19 cellular contexts compared by ENCODE assay signal in genomic region chr18:12861637-12862036, GRCh38. TPM values are rescaled to one million over a fixed set of nuclear protein-coding genes. Genes with fewer than 3 reads are reported as not detected.
DNase-seq lines count a peak whose midpoint lies in the region; ATAC-seq, FAIRE-seq and TF ChIP-seq lines count a peak whose summit lies in the region.
"Had no signal": no experiment of that assay in that cellular context is flagged by ENCODE, and none has a peak within 500 bp of the region (broad histone marks: within the 10 kb centered on the region; RNA-seq: fewer than 3 reads in every experiment).

No MANE protein-coding gene starts in this region.

- no peaks in the 10 kb centered on the region for H3K27me3 Mint-ChIP-seq in natural killer cell (ENCODE audit: low read depth in 2 of 2)

- H4K20me1 ChIP-seq in KMS-11 (ENCODE audit: insufficient read depth), result no peaks in the 10 kb centered on the region
- H4K20me1 ChIP-seq in GM12878 (ENCODE audit: control insufficient read depth, insufficient read depth), result no peaks in the 10 kb centered on the region

- WGBS in GM12878 (ENCODE audit: insufficient coverage, insufficient replicate concordance, low lambda C conversion rate, missing lambda C conversion rate), result 93% methylated on average over 1 of the region's 1 CpG

- in situ Hi-C loops in GM12878 (cut with MboI), result no loop called here

- H3K79me2 ChIP-seq in KMS-11 (ENCODE audit: insufficient read depth, low read depth) (peaks cover 97% of the 10 kb centered on the region), GM12878 (ENCODE audit: control insufficient read depth, insufficient read depth, low read length) (peaks cover 68% of the 10 kb centered on the region)

- H3K9me3 ChIP-seq in GM12878 (replicated peaks; ENCODE audit: control insufficient read depth, insufficient read depth, low read length), result no peaks in the 10 kb centered on the region; the same call in 2 of the 3 replicates
- H3K9me3 ChIP-seq: tibial nerve had no signal

- no peak for FAIRE-seq in GM12878 (lab: Jason Lieb, UNC)

- H3K9me3 Mint-ChIP-seq in natural killer cell, result no peaks in the 10 kb centered on the region

- H3K4me1 ChIP-seq in KMS-11 (ENCODE audit: low read depth, poor library complexity, severe bottlenecking) (peaks cover 84% of the 10 kb centered on the region), GM12878 (ENCODE audit: control insufficient read depth, insufficient read depth, low read length) (peaks cover 37% of the 10 kb centered on the region)

- TF ChIP-seq CTCF in KMS-11 (conservative IDR thresholded peaks at IDR 0.05; ENCODE audit: low read depth, low read length), result no peak
- no peak for TF ChIP-seq CTCF in GM12878 (IDR thresholded peaks at IDR 0.05 in 2 of 3, conservative IDR thresholded peaks at IDR 0.05 in 1 of 3; ENCODE audit: control insufficient read depth in 2 of 3, extremely low read depth in 1 of 3, insufficient read depth in 1 of 3, low read depth in 3 of 3, low read length in 3 of 3)
- no peak for TF ChIP-seq CTCF in natural killer cell (IDR thresholded peaks at IDR 0.05)

- SMC1A ChIA-PET in GM12878 (lab: Charles Lee; ENCODE audit: uncharacterized antibody, unreplicated experiment), result interaction anchor here (0.6 to 10.4 kb wide), 7 partner anchors 9 to 45 kb away, joined by 3 to 95 read pairs (median 5); partner anchors contain the start of gene PTPN2

- ATAC-seq in GM12878 (no peak; the same call in 1 of the 3 replicates), natural killer cell (no peak), GM18907 (IDR thresholded peaks at IDR 0.05; ENCODE audit: unreplicated experiment) (no peak), GM19023 (IDR thresholded peaks at IDR 0.05; ENCODE audit: unreplicated experiment) (no peak)
- ATAC-seq: Right ventricle myocardium inferior, sciatic nerve had no signal

- no peaks in the 10 kb centered on the region for H3K36me3 Mint-ChIP-seq in natural killer cell

- TF ChIP-seq RAD21 in GM12878 (IDR thresholded peaks at IDR 0.05; ENCODE audit: insufficient read depth, low read depth, low read length), result no peak

- H3K27ac ChIP-seq in KMS-11 (peak overlapping the region; percentile 52), GM12878 (ENCODE audit: control insufficient read depth, insufficient read depth) (peak overlapping the region; percentile 4; the same call in 1 of the 2 replicates)
- H3K27ac ChIP-seq: tibial nerve had no signal

- peak overlapping the region; percentile 13 for H3K4me3 Mint-ChIP-seq in natural killer cell

- no peak for TF ChIP-seq POLR2A in GM12878 (IDR thresholded peaks at IDR 0.05; ENCODE audit: low read depth, low read length)

- RAD21 ChIA-PET in GM12878 (lab: Charles Lee; ENCODE audit: unreplicated experiment), result interaction anchor here (1.1 kb wide), 1 partner anchor 19 kb away, joined by 3 read pairs; no protein-coding TSS in a partner anchor

- H3K36me3 ChIP-seq in KMS-11 (ENCODE audit: insufficient read depth) (no peaks in the 10 kb centered on the region), GM12878 (ENCODE audit: control insufficient read depth in 2 of 2, insufficient read depth in 2 of 2, low read length in 1 of 2) (peaks cover 2 to 6% of the 10 kb centered on the region in 2 experiments; a peak in 2 of 4 replicates)

- H3K9ac ChIP-seq in KMS-11 (peak overlapping the region; percentile 27; the same call in 1 of the 2 replicates), GM12878 (ENCODE audit: control insufficient read depth, insufficient read depth, low read length) (no peak overlapping the region)

- CTCF ChIA-PET in GM12878 (lab: Yijun Ruan, JAX), result interaction anchor here (0.6 to 1.7 kb wide), 5 partner anchors 9 to 118 kb away, joined by 3 to 6 read pairs (median 3); no protein-coding TSS in a partner anchor

- H3K27ac Mint-ChIP-seq in natural killer cell, result peak overlapping the region; percentile 3 to 56

- BruUV-seq in GM12878 (replicated peaks; lab: Mats Ljungman, UMichigan), result no TSS peak

- no peak for TF ChIP-seq EP300 in GM12878 (IDR thresholded peaks at IDR 0.05; ENCODE audit: borderline replicate concordance in 1 of 2, control insufficient read depth in 1 of 2, low read depth in 2 of 2, low read length in 2 of 2)

- H3K4me2 ChIP-seq in KMS-11, result peak overlapping the region; percentile 95
- H3K4me2 ChIP-seq in GM12878 (ENCODE audit: control insufficient read depth, insufficient read depth), result peak overlapping the region; percentile 70; the same call in 1 of the 2 replicates

- no peaks in the 10 kb centered on the region for H3K27me3 ChIP-seq in KMS-11 (ENCODE audit: insufficient read depth, low read depth)
- no peaks in the 10 kb centered on the region for H3K27me3 ChIP-seq in GM12878 (replicated peaks in 1 of 2; ENCODE audit: control insufficient read depth in 2 of 2, insufficient read depth in 2 of 2, low read length in 1 of 2)
- H3K27me3 ChIP-seq: tibial nerve had no signal

- H3K4me1 Mint-ChIP-seq in natural killer cell, result peaks cover 55 to 68% of the 10 kb centered on the region in 2 donors

- DNase-seq in NCI-H748 (lab: John Stamatoyannopoulos, UW; ENCODE audit: unreplicated experiment) (peak; percentile 70), NCI-H748 treated with DMSO at 0.1 percent for 48 hours (lab: John Stamatoyannopoulos, UW) (no peak), GM12878 (ENCODE audit: low read depth, low spot score) (no peak), natural killer cell (no peak), NCI-H2196 treated with DMSO at 0.1 percent for 48 hours (lab: John Stamatoyannopoulos, UW; ENCODE audit: unreplicated experiment) (no peak)
- DNase-seq: activated CD4-positive, alpha-beta T cell treated with anti-CD3 and anti-CD28 coated beads for 48 hours; activated T-cell treated with anti-CD3 and anti-CD28 coated beads, Interleukin-2, amount 50 U/mL, for 48 hours; amniotic stem cell; COR-L47; GOT3; NCI-H226; occipital lobe; stimulated activated CD4-positive, alpha-beta T cell treated with anti-CD3 and anti-CD28 coated beads, Interleukin-4, amount 100 ng/mL, for 1 hour had no signal

- POLR2A ChIA-PET in GM12878 (lab: Charles Lee), result interaction anchor here (1.0 to 2.2 kb wide), 4 partner anchors 9 to 56 kb away, joined by 4 to 14 read pairs (median 6); partner anchors contain the start of gene PTPN2

- no peak overlapping the region for H2AFZ ChIP-seq in KMS-11 (ENCODE audit: low read depth)
- no peak overlapping the region for H2AFZ ChIP-seq in GM12878 (ENCODE audit: control insufficient read depth, low read depth, low read length)

- intact Hi-C loops in GM12878 (cut with micrococcal nuclease; ENCODE audit: unreplicated experiment), result no loop called here
- intact Hi-C loops in natural killer cell (cut with micrococcal nuclease), result no loop called here

- H3K4me3 ChIP-seq in KMS-11 (IDR thresholded peaks at IDR 0.05; ENCODE audit: insufficient read depth, low read depth, low read length) (no peak overlapping the region), GM12878 (no peak overlapping the region)
- H3K4me3 ChIP-seq: tibial nerve had no signal

TF ChIP-seq in GM12878, 131 proteins besides CTCF, POLR2A, EP300 and RAD21 (continues in another document):
- TF ChIP-seq ZZZ3 (IDR thresholded peaks at IDR 0.05; ENCODE audit: control insufficient read depth, insufficient read length, low read depth), result no peak
- no peak for TF ChIP-seq KAT2A (conservative IDR thresholded peaks at IDR 0.05; ENCODE audit: control insufficient read depth, low read depth, low read length)
- TF ChIP-seq ZNF687 (IDR thresholded peaks at IDR 0.05), result no peak
- no peak for TF ChIP-seq HCFC1 (IDR thresholded peaks at IDR 0.05; ENCODE audit: low read length)

RNA-seq across cellular contexts. Expression of gene PTPN2, which starts 22.4 kb away (rescaled TPM):
- total RNA-seq in GM12878 (2013; cell fraction: nucleolus; rRNA removed), result 161 and 163 TPM in 2 replicates
- total RNA-seq in GM12878 (2014; rRNA removed) (46.5 and 55.7 TPM in 2 replicates), GM12878 (2014; rRNA removed; fragmentation: Illumina TruSeq; extraction: Trizol) (85.5 and 86.7 TPM in 2 replicates), GM12878 (2021) (48.0 and 53.0 TPM in 2 replicates), natural killer cell (100 to 1,000 TPM; 110 to 115 (median 112) TPM)
- 28.5 TPM for polyA plus RNA-seq in GM12878 (2011; ENCODE audit: low read depth)
- polyA plus RNA-seq in GM12878 (2011; rRNA removed) (83.0 and 114 TPM in 2 replicates), GM12878 (2014; fragmentation: Illumina TruSeq; extraction: Trizol) (78.3 and 84.3 TPM in 2 replicates), GM12878 (2014; fragmentation: Nextera tagmentation; extraction: Ambion mirVana) (10 to 100 TPM; 54.9 to 57.9 TPM), GM12878 (2014; rRNA removed) (39.4 and 53.5 TPM in 2 replicates), GM12878 (2016; fragmentation: Nextera tagmentation; extraction: Ambion mirVana) (10 to 100 TPM; 71.3 to 80.4 TPM)
- polyA plus RNA-seq in GM12878 (2011; cell fraction: cytosol; rRNA removed), result 27.7 and 31.8 TPM in 2 replicates
- 67.0 and 73.2 TPM in 2 replicates for polyA plus RNA-seq in GM12878 (2011; cell fraction: nucleus; rRNA removed)
- 37.1 and 45.3 TPM in 2 replicates for polyA plus RNA-seq in GM12878 (2012)
- 33.9 and 84.9 TPM in 2 replicates for polyA minus RNA-seq in GM12878 (2011; rRNA and poly(A)+ RNA removed)
- polyA minus RNA-seq in GM12878 (2011; cell fraction: cytosol; rRNA and poly(A)+ RNA removed), result 13.6 and 37.3 TPM in 2 replicates
- polyA minus RNA-seq in GM12878 (2011; cell fraction: nucleus; rRNA and poly(A)+ RNA removed), result 23.6 and 37.5 TPM in 2 replicates
